In the genomic region with DNA sequence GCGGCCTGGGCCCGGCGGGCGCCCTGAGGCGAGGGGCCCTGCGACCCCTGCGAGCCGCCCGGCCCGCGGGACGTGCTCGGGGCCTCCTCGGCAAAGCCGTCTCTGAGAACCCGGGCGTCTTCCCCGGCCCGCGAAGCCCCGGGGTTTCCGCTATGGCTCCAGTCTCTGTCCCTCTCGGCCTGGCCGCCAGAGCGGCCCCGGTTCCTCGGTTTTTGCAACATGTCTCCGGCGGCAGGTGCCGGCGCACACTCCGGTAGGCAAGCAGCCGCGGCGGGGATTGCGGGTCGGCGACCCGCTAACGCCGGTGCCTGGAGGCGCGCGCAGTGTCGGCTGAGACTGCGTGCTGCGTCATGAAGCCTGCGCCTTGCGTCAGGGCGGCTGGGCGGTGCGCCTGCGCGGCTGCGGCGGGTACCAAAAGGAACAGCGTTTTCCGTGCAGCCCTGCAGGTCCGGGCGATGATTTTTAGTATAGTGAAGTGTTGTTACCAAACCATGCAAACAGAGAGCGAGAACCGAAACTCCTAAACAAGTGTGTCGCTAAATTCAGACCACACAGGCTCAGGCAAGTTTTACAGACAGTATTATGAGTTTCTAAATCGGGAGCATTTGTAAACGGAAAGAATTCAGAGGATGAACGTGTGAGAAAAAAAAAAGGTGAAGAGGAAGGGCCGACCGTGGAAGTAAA, we compare ENCODE assay signal across 1 cellular context.
TF ChIP-seq lines count a peak whose summit lies in the region.

Gene NSMCE3 (minus strand): TSS at position 338 of the 684 bp plus-strand sequence. CDS start 117 bp downstream, at position 221.

TF ChIP-seq in HepG2, 621 proteins besides CTCF, POLR2A, EP300 and RAD21 (continued from another document and continues in another):
- TF ChIP-seq SSRP1 (CRISPR knock-in tag; IDR thresholded peaks at IDR 0.05) (no peak), KMT2B (CRISPR knock-in tag; IDR thresholded peaks at IDR 0.05) (peak; percentile 77; the same call in 1 of the 2 replicates), ZBTB37 (CRISPR knock-in tag; IDR thresholded peaks at IDR 0.05) (no peak), PLRG1 (conservative IDR thresholded peaks at IDR 0.05) (no peak), ELF1 (CRISPR knock-in tag; IDR thresholded peaks at IDR 0.05) (no peak; the same call in 1 of the 2 replicates), ZNF33A (CRISPR knock-in tag; IDR thresholded peaks at IDR 0.05; ENCODE audit: borderline replicate concordance) (no peak), ZSCAN21 (CRISPR knock-in tag; IDR thresholded peaks at IDR 0.05; ENCODE audit: borderline replicate concordance) (peak; percentile 42; the same call in 1 of the 2 replicates), ZNF704 (CRISPR knock-in tag; IDR thresholded peaks at IDR 0.05; ENCODE audit: borderline replicate concordance) (no peak), ZC3H13 (CRISPR knock-in tag; IDR thresholded peaks at IDR 0.05) (no peak), ZSCAN31 (CRISPR knock-in tag; IDR thresholded peaks at IDR 0.05; ENCODE audit: low read depth) (0 out of 2 replicates have a peak, but pooled peaks have one; percentile 47), JUN (CRISPR knock-in tag; IDR thresholded peaks at IDR 0.05) (no peak), ZNF329 (CRISPR knock-in tag; IDR thresholded peaks at IDR 0.05; ENCODE audit: low read depth) (no peak), ZNF382 (CRISPR knock-in tag; IDR thresholded peaks at IDR 0.05; ENCODE audit: borderline replicate concordance) (no peak), NFKBIZ (CRISPR knock-in tag; IDR thresholded peaks at IDR 0.05) (no peak), ZNF557 (CRISPR knock-in tag; IDR thresholded peaks at IDR 0.05) (no peak), ZNF460 (CRISPR knock-in tag; IDR thresholded peaks at IDR 0.05; ENCODE audit: borderline replicate concordance) (no peak), THYN1 (CRISPR knock-in tag; IDR thresholded peaks at IDR 0.05; ENCODE audit: borderline replicate concordance, low read depth) (no peak), IKZF4 (CRISPR knock-in tag; IDR thresholded peaks at IDR 0.05; ENCODE audit: borderline replicate concordance, low read depth, not compliant biosample characterization) (peak; percentile 64)
- TF ChIP-seq, protein P1, sequence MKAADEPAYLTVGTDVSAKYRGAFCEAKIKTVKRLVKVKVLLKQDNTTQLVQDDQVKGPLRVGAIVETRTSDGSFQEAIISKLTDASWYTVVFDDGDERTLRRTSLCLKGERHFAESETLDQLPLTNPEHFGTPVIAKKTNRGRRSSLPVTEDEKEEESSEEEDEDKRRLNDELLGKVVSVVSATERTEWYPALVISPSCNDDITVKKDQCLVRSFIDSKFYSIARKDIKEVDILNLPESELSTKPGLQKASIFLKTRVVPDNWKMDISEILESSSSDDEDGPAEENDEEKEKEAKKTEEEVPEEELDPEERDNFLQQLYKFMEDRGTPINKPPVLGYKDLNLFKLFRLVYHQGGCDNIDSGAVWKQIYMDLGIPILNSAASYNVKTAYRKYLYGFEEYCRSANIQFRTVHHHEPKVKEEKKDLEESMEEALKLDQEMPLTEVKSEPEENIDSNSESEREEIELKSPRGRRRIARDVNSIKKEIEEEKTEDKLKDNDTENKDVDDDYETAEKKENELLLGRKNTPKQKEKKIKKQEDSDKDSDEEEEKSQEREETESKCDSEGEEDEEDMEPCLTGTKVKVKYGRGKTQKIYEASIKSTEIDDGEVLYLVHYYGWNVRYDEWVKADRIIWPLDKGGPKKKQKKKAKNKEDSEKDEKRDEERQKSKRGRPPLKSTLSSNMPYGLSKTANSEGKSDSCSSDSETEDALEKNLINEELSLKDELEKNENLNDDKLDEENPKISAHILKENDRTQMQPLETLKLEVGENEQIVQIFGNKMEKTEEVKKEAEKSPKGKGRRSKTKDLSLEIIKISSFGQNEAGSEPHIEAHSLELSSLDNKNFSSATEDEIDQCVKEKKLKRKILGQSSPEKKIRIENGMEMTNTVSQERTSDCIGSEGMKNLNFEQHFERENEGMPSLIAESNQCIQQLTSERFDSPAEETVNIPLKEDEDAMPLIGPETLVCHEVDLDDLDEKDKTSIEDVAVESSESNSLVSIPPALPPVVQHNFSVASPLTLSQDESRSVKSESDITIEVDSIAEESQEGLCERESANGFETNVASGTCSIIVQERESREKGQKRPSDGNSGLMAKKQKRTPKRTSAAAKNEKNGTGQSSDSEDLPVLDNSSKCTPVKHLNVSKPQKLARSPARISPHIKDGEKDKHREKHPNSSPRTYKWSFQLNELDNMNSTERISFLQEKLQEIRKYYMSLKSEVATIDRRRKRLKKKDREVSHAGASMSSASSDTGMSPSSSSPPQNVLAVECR (CRISPR knock-in tag; IDR thresholded peaks at IDR 0.05; ENCODE audit: borderline replicate concordance): peak; percentile 57; the same call in 1 of the 2 replicates
- TF ChIP-seq, protein P2, sequence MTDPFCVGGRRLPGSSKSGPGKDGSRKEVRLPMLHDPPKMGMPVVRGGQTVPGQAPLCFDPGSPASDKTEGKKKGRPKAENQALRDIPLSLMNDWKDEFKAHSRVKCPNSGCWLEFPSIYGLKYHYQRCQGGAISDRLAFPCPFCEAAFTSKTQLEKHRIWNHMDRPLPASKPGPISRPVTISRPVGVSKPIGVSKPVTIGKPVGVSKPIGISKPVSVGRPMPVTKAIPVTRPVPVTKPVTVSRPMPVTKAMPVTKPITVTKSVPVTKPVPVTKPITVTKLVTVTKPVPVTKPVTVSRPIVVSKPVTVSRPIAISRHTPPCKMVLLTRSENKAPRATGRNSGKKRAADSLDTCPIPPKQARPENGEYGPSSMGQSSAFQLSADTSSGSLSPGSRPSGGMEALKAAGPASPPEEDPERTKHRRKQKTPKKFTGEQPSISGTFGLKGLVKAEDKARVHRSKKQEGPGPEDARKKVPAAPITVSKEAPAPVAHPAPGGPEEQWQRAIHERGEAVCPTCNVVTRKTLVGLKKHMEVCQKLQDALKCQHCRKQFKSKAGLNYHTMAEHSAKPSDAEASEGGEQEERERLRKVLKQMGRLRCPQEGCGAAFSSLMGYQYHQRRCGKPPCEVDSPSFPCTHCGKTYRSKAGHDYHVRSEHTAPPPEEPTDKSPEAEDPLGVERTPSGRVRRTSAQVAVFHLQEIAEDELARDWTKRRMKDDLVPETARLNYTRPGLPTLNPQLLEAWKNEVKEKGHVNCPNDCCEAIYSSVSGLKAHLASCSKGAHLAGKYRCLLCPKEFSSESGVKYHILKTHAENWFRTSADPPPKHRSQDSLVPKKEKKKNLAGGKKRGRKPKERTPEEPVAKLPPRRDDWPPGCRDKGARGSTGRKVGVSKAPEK (CRISPR knock-in tag; IDR thresholded peaks at IDR 0.05; ENCODE audit: borderline replicate concordance): peak; percentile 46; the same call in 1 of the 2 replicates
- TF ChIP-seq, protein P3, sequence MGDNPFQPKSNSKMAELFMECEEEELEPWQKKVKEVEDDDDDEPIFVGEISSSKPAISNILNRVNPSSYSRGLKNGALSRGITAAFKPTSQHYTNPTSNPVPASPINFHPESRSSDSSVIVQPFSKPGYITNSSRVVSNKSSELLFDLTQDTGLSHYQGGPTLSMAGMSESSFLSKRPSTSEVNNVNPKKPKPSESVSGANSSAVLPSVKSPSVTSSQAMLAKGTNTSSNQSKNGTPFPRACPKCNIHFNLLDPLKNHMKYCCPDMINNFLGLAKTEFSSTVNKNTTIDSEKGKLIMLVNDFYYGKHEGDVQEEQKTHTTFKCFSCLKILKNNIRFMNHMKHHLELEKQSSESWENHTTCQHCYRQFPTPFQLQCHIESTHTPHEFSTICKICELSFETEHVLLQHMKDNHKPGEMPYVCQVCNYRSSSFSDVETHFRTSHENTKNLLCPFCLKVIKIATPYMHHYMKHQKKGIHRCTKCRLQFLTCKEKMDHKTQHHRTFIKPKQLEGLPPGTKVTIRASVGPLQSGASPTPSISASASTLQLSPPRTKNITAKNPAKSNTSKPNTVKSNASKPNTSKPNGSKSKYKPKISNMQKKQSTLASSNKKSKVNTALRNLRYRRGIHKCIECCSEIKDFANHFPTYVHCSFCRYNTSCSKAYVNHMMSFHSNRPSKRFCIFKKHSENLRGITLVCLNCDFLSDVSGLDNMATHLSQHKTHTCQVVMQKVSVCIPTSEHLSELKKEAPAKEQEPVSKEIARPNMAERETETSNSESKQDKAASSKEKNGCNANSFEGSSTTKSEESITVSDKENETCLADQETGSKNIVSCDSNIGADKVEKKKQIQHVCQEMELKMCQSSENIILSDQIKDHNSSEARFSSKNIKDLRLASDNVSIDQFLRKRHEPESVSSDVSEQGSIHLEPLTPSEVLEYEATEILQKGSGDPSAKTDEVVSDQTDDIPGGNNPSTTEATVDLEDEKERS (CRISPR knock-in tag; IDR thresholded peaks at IDR 0.05): peak; percentile 61; the same call in 1 of the 2 replicates
- TF ChIP-seq, protein P4, sequence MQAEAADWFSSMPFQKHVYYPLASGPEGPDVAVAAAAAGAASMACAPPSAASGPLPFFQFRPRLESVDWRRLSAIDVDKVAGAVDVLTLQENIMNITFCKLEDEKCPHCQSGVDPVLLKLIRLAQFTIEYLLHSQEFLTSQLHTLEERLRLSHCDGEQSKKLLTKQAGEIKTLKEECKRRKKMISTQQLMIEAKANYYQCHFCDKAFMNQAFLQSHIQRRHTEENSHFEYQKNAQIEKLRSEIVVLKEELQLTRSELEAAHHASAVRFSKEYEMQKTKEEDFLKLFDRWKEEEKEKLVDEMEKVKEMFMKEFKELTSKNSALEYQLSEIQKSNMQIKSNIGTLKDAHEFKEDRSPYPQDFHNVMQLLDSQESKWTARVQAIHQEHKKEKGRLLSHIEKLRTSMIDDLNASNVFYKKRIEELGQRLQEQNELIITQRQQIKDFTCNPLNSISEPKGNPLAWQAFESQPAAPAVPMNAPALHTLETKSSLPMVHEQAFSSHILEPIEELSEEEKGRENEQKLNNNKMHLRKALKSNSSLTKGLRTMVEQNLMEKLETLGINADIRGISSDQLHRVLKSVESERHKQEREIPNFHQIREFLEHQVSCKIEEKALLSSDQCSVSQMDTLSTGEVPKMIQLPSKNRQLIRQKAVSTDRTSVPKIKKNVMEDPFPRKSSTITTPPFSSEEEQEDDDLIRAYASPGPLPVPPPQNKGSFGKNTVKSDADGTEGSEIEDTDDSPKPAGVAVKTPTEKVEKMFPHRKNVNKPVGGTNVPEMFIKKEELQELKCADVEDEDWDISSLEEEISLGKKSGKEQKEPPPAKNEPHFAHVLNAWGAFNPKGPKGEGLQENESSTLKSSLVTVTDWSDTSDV (CRISPR knock-in tag; IDR thresholded peaks at IDR 0.05): no peak
- TF ChIP-seq, protein P5, sequence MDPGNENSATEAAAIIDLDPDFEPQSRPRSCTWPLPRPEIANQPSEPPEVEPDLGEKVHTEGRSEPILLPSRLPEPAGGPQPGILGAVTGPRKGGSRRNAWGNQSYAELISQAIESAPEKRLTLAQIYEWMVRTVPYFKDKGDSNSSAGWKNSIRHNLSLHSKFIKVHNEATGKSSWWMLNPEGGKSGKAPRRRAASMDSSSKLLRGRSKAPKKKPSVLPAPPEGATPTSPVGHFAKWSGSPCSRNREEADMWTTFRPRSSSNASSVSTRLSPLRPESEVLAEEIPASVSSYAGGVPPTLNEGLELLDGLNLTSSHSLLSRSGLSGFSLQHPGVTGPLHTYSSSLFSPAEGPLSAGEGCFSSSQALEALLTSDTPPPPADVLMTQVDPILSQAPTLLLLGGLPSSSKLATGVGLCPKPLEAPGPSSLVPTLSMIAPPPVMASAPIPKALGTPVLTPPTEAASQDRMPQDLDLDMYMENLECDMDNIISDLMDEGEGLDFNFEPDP (CRISPR knock-in tag; conservative IDR thresholded peaks at IDR 0.05): no peak
- TF ChIP-seq, protein P6, sequence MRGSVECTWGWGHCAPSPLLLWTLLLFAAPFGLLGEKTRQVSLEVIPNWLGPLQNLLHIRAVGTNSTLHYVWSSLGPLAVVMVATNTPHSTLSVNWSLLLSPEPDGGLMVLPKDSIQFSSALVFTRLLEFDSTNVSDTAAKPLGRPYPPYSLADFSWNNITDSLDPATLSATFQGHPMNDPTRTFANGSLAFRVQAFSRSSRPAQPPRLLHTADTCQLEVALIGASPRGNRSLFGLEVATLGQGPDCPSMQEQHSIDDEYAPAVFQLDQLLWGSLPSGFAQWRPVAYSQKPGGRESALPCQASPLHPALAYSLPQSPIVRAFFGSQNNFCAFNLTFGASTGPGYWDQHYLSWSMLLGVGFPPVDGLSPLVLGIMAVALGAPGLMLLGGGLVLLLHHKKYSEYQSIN (CRISPR knock-in tag; IDR thresholded peaks at IDR 0.05; ENCODE audit: borderline replicate concordance): no peak
